8 cellular contexts compared by ENCODE assay signal in genomic region chr15:40038654-40039543, GRCh38. TPM values are rescaled to one million over a fixed set of nuclear protein-coding genes. Genes with fewer than 3 reads are reported as not detected.
DNase-seq lines count a peak whose midpoint lies in the region; ATAC-seq and TF ChIP-seq lines count a peak whose summit lies in the region.

TSS of gene SRP14 (minus strand) at chr15:40039181. CDS start at chr15:40039116, 65 bp downstream.

- no peaks in the 10 kb centered on the region for H3K9me3 ChIP-seq in mucosa of rectum (ENCODE audit: control insufficient read depth in 2 of 2, low read length in 2 of 2)

- peak; percentile 86 for TF ChIP-seq POLR2A in erythroblast (IDR thresholded peaks at IDR 0.05; ENCODE audit: low read length)

- no peaks in the 10 kb centered on the region for H3K27me3 ChIP-seq in mucosa of rectum (ENCODE audit: control insufficient read depth in 2 of 2, insufficient read depth in 2 of 2, low read length in 2 of 2)

- peaks cover 52% of the 10 kb centered on the region for H3K4me1 Mint-ChIP-seq in activated T-cell treated with anti-CD3 and anti-CD28 coated beads, Interleukin-2, amount 50 U/mL, for 24 hours (ENCODE audit: low read depth)

- peak; percentile 86 for ATAC-seq in GM21737 (IDR thresholded peaks at IDR 0.05; ENCODE audit: unreplicated experiment)

- peak within 1 kb of the TSS; percentile 88 to 97 for H3K9ac ChIP-seq in mucosa of rectum (ENCODE audit: low read depth in 1 of 2, low read length in 2 of 2)

- H3K27ac ChIP-seq in mucosa of rectum (ENCODE audit: low read depth in 2 of 2, low read length in 2 of 2): peak within 1 kb of the TSS; percentile 96 to 97

- peak within 1 kb of the TSS; percentile 98 for H3K27ac Mint-ChIP-seq in activated T-cell treated with anti-CD3 and anti-CD28 coated beads, Interleukin-2, amount 50 U/mL, for 24 hours

- H3K4me1 ChIP-seq in mucosa of rectum (ENCODE audit: control insufficient read depth in 2 of 2, insufficient read depth in 2 of 2, low read length in 2 of 2): peaks cover 12 to 14% of the 10 kb centered on the region in 2 donors

- no peaks in the 10 kb centered on the region for H3K27me3 Mint-ChIP-seq in activated T-cell treated with anti-CD3 and anti-CD28 coated beads, Interleukin-2, amount 50 U/mL, for 24 hours

- peak within 1 kb of the TSS; percentile 98 for H3K4me3 Mint-ChIP-seq in activated T-cell treated with anti-CD3 and anti-CD28 coated beads, Interleukin-2, amount 50 U/mL, for 24 hours

- H3K9me3 Mint-ChIP-seq in activated T-cell treated with anti-CD3 and anti-CD28 coated beads, Interleukin-2, amount 50 U/mL, for 24 hours: no peaks in the 10 kb centered on the region

- H3K36me3 Mint-ChIP-seq in activated T-cell treated with anti-CD3 and anti-CD28 coated beads, Interleukin-2, amount 50 U/mL, for 24 hours (ENCODE audit: low read depth): peaks cover 61% of the 10 kb centered on the region

- DNase-seq in DMS53 treated with DMSO at 0.1 percent for 48 hours (lab: John Stamatoyannopoulos, UW; ENCODE audit: unreplicated experiment): peak; percentile 63
- peak; percentile 86 for DNase-seq in KG1 (lab: John Stamatoyannopoulos, UW)
- DNase-seq in activated T-cell treated with anti-CD3 and anti-CD28 coated beads, Interleukin-2, amount 50 U/mL, for 24 hours: peak; percentile 95
- peak; percentile 93 for DNase-seq in erythroblast (lab: John Stamatoyannopoulos, UW)
- peak; percentile 87 to 88 for DNase-seq in stimulated activated CD8-positive, alpha-beta memory T cell treated with anti-CD3 and anti-CD28 coated beads, Interleukin-4, amount 100 ng/mL, for 4 hours (ENCODE audit: low read depth in 2 of 2, low spot score in 1 of 2)

- H3K4me3 ChIP-seq in mucosa of rectum (ENCODE audit: low read length in 2 of 2): peak within 1 kb of the TSS; percentile 91 to 92

- peaks cover 23 to 25% of the 10 kb centered on the region in 2 donors for H3K36me3 ChIP-seq in mucosa of rectum (ENCODE audit: control insufficient read depth in 2 of 2, insufficient read depth in 2 of 2, low read length in 2 of 2)

TF ChIP-seq in PFSK-1, 5 proteins besides CTCF, POLR2A, EP300 and RAD21:
- TF ChIP-seq SIN3A (IDR thresholded peaks at IDR 0.05; ENCODE audit: borderline replicate concordance, insufficient read depth, low read length): no peak
- TF ChIP-seq FOXP2 (optimal IDR thresholded peaks at IDR 0.05; ENCODE audit: borderline replicate concordance, extremely low read depth, extremely low read length, insufficient read depth): peak; percentile 56
- 0 out of 2 replicates have a peak, but pooled peaks have one; percentile 57 for TF ChIP-seq TAF1 (IDR thresholded peaks at IDR 0.05; ENCODE audit: borderline replicate concordance, insufficient read depth, low read length)
- TF ChIP-seq REST (IDR thresholded peaks at IDR 0.05; ENCODE audit: insufficient read depth in 1 of 2, low read depth in 2 of 2, low read length in 2 of 2): no peak
- peak; percentile 91 for TF ChIP-seq POLR2AphosphoS5 (IDR thresholded peaks at IDR 0.05; ENCODE audit: low read depth, low read length)

RNA-seq across cellular contexts. Expression of gene SRP14, which starts in this region (rescaled TPM):
- 252 TPM for polyA plus RNA-seq in PFSK-1 (2012; ENCODE audit: insufficient read length, low read depth)

Comparison
In these comparisons a context has a peak if more than half of its experiments do, and no peak if none do; other contexts are left out.
1. Peak in every context shown above with its lines: DNase-seq, ATAC-seq, H3K4me3 ChIP-seq and H3K27ac ChIP-seq.